In genomic region chr9:38041564-38042267, GRCh38 we compare ENCODE assay signal across 18 cellular contexts. TPM values are rescaled to one million over a fixed set of nuclear protein-coding genes. Genes with fewer than 3 reads are reported as not detected.
DNase-seq lines count a peak whose midpoint lies in the region; ATAC-seq and TF ChIP-seq lines count a peak whose summit lies in the region.
"Had no signal": no experiment of that assay in that cellular context is flagged by ENCODE, and none has a peak within 500 bp of the region (broad histone marks: within the 10 kb centered on the region; RNA-seq: fewer than 3 reads in every experiment).

No MANE protein-coding gene starts in this region.

- H3K9me3 Mint-ChIP-seq in dendritic cell treated with granulocyte-macrophage colony-stimulating factor and Interleukin-4, amounts not matched to agents 40 ng/mL and 50 ng/mL, for 4 days, result no peaks in the 10 kb centered on the region
- H3K9me3 Mint-ChIP-seq: memory B cell; naive thymus-derived CD8-positive, alpha-beta T cell had no signal

- peaks cover 93% of the 10 kb centered on the region for H3K79me2 ChIP-seq in PC-9 (ENCODE audit: low read depth)

- H4K20me1 ChIP-seq in PC-9 (ENCODE audit: insufficient read depth), result no peaks in the 10 kb centered on the region

- no peaks in the 10 kb centered on the region for H3K27me3 Mint-ChIP-seq in dendritic cell treated with granulocyte-macrophage colony-stimulating factor and Interleukin-4, amounts not matched to agents 40 ng/mL and 50 ng/mL, for 4 days

- H3F3A ChIP-seq in PC-9 (ENCODE audit: insufficient read depth, low read depth), result peaks cover 48% of the 10 kb centered on the region

- peaks cover 63% of the 10 kb centered on the region for H3K4me1 Mint-ChIP-seq in dendritic cell treated with granulocyte-macrophage colony-stimulating factor and Interleukin-4, amounts not matched to agents 40 ng/mL and 50 ng/mL, for 4 days (ENCODE audit: low read depth)
- H3K4me1 Mint-ChIP-seq: memory B cell had no signal

- ATAC-seq in HG03571 (IDR thresholded peaks at IDR 0.05; ENCODE audit: unreplicated experiment) (no peak), GM19397 (IDR thresholded peaks at IDR 0.05; ENCODE audit: unreplicated experiment) (no peak)
- ATAC-seq: activated CD8-positive, alpha-beta T cell treated with anti-CD3 and anti-CD28 coated beads, Interleukin-2, amount 10 ng/mL, durations not matched to agents 7 days and 5 days; naive thymus-derived CD8-positive, alpha-beta T cell had no signal

- no peak overlapping the region for H3K4me3 ChIP-seq in PC-9
- H3K4me3 ChIP-seq: dorsolateral prefrontal cortex, ovary, Peyer's patch had no signal

- H3K27ac Mint-ChIP-seq in dendritic cell treated with granulocyte-macrophage colony-stimulating factor and Interleukin-4, amounts not matched to agents 40 ng/mL and 50 ng/mL, for 4 days, result peak overlapping the region; percentile 21
- H3K27ac Mint-ChIP-seq: activated CD8-positive, alpha-beta T cell treated with anti-CD3 and anti-CD28 coated beads, Interleukin-2, amount 10 ng/mL, durations not matched to agents 7 days and 5 days; memory B cell had no signal

- intact Hi-C loops in PC-9 (cut with micrococcal nuclease; ENCODE audit: unreplicated experiment), result no loop called here
- intact Hi-C loops in dendritic cell treated with granulocyte-macrophage colony-stimulating factor and Interleukin-4, amounts not matched to agents 40 ng/mL and 50 ng/mL, for 4 days (cut with micrococcal nuclease), result no loop called here

- no peaks in the 10 kb centered on the region for H3K36me3 ChIP-seq in PC-9 (ENCODE audit: low read depth)
- H3K36me3 ChIP-seq: ovary, Peyer's patch had no signal

- CTCF ChIA-PET in PC-9 (lab: Charles Lee), result interaction anchor here (0.6 kb wide), 1 partner anchor 93 kb away, joined by 3 read pairs; no protein-coding TSS in a partner anchor

- BruUV-seq in PC-9 (replicated peaks; lab: Mats Ljungman, UMichigan), result no TSS peak

- no peak for DNase-seq in PC-9
- peak; percentile 62 for DNase-seq in islet precursor cell
- DNase-seq in superior temporal gyrus (ENCODE audit: extremely low spot score), result peak; percentile 8
- DNase-seq in GOT3 (lab: John Stamatoyannopoulos, UW), result no peak
- DNase-seq: activated CD8-positive, alpha-beta T cell treated with anti-CD3 and anti-CD28 coated beads, Interleukin-2, amount 10 ng/mL, durations not matched to agents 7 days and 5 days; EL; foreskin melanocyte; ovary; Peyer's patch; stimulated activated CD4-positive, alpha-beta T cell treated with anti-CD3 and anti-CD28 coated beads, Interleukin-15, amount 100 ng/mL, for 24 hours; stimulated activated CD8-positive, alpha-beta memory T cell treated with anti-CD3 and anti-CD28 coated beads, Interleukin-4, amount 100 ng/mL, for 48 hours had no signal

- H3K27me3 ChIP-seq in PC-9 (ENCODE audit: insufficient read depth, low read depth), result no peaks in the 10 kb centered on the region
- H3K27me3 ChIP-seq: dorsolateral prefrontal cortex, ovary, Peyer's patch had no signal

- H2AFZ ChIP-seq in PC-9, result no peak overlapping the region

- H3K4me1 ChIP-seq in PC-9 (replicated peaks; ENCODE audit: insufficient read depth), result peaks cover 95% of the 10 kb centered on the region

- peaks cover 6% of the 10 kb centered on the region for H3K36me3 Mint-ChIP-seq in dendritic cell treated with granulocyte-macrophage colony-stimulating factor and Interleukin-4, amounts not matched to agents 40 ng/mL and 50 ng/mL, for 4 days (ENCODE audit: low read depth)
- H3K36me3 Mint-ChIP-seq: memory B cell; naive thymus-derived CD8-positive, alpha-beta T cell had no signal

- no peak for TF ChIP-seq CTCF in PC-9 (conservative IDR thresholded peaks at IDR 0.05)

- POLR2A ChIA-PET in PC-9 (lab: Charles Lee; ENCODE audit: unreplicated experiment), result no interaction called here

- H3K4me3 Mint-ChIP-seq in dendritic cell treated with granulocyte-macrophage colony-stimulating factor and Interleukin-4, amounts not matched to agents 40 ng/mL and 50 ng/mL, for 4 days, result no peak overlapping the region
- H3K4me3 Mint-ChIP-seq: activated CD8-positive, alpha-beta T cell treated with anti-CD3 and anti-CD28 coated beads, Interleukin-2, amount 10 ng/mL, durations not matched to agents 7 days and 5 days; memory B cell; naive thymus-derived CD8-positive, alpha-beta T cell had no signal

- no peaks in the 10 kb centered on the region for H3K9me2 ChIP-seq in PC-9 (ENCODE audit: insufficient read depth)

- H3K4me2 ChIP-seq in PC-9, result no peak overlapping the region

- peak overlapping the region; percentile 93; the same call in 1 of the 2 replicates for H3K27ac ChIP-seq in PC-9
- H3K27ac ChIP-seq: C4-2B, ovary, Peyer's patch had no signal

- H3K9me3 ChIP-seq in PC-9 (ENCODE audit: insufficient read depth, low read depth), result no peaks in the 10 kb centered on the region
- H3K9me3 ChIP-seq: ovary, Peyer's patch had no signal

RNA-seq across cellular contexts. Expression of gene SHB, which starts 27.3 kb away (rescaled TPM):
- 22.7 and 23.8 TPM in 2 replicates for total RNA-seq in PC-9 (2021)

Comparison
In these comparisons a context has a peak if more than half of its experiments do, and no peak if none do; other contexts are left out.
1. DNase-seq: peak in islet precursor cell (single experiment) and superior temporal gyrus (single experiment); none in PC-9 (0 of 2) and GOT3 (single experiment).